Comparison of ENCODE assay signal across 16 cellular contexts in genomic region chr2:36360063-36360462, GRCh38. TPM values are rescaled to one million over a fixed set of nuclear protein-coding genes. Genes with fewer than 3 reads are reported as not detected.
DNase-seq lines count a peak whose midpoint lies in the region; ATAC-seq, FAIRE-seq and TF ChIP-seq lines count a peak whose summit lies in the region.
"Had no signal": no experiment of that assay in that cellular context is flagged by ENCODE, and none has a peak within 500 bp of the region (broad histone marks: within the 10 kb centered on the region; RNA-seq: fewer than 3 reads in every experiment).

No MANE protein-coding gene starts in this region.

- H3K79me1 ChIP-seq in mesenchymal stem cell (replicated peaks; ENCODE audit: low read length, poor library complexity, severe bottlenecking), result no peaks in the 10 kb centered on the region

- no peaks in the 10 kb centered on the region for H3K9me3 Mint-ChIP-seq in chondrocyte (ENCODE audit: low read depth)
- H3K9me3 Mint-ChIP-seq: natural killer cell treated with Interleukin-12 subunit alpha and Interleukin-12 subunit beta and Interleukin-15 and Interleukin-18, amount 100 ng/mL, for 72 hours had no signal

- H3K14ac ChIP-seq in mesenchymal stem cell (ENCODE audit: low read length in 2 of 2), result no peak overlapping the region

- POLR2A ChIA-PET in HepG2 (lab: Yijun Ruan, JAX), result no interaction called here

- peak overlapping the region; percentile 84 for H3K27ac Mint-ChIP-seq in chondrocyte (ENCODE audit: unreplicated experiment)
- H3K27ac Mint-ChIP-seq: natural killer cell treated with Interleukin-12 subunit alpha and Interleukin-12 subunit beta and Interleukin-15 and Interleukin-18, amount 100 ng/mL, for 72 hours had no signal

- H3K4me2 ChIP-seq in HepG2 (ENCODE audit: low read depth, low read length) (peak overlapping the region; percentile 78), mesenchymal stem cell (ENCODE audit: low read length, poor library complexity, severe bottlenecking) (no peak overlapping the region)

- no peak overlapping the region for H2BK15ac ChIP-seq in mesenchymal stem cell (ENCODE audit: low read depth, poor library complexity, severe bottlenecking)

- FAIRE-seq in HepG2 (lab: Jason Lieb, UNC), result no peak

- no peak for ATAC-seq in HepG2
- ATAC-seq in right lobe of liver, result no peak
- no peak for ATAC-seq in aorta (ENCODE audit: low FRiP score)
- no peak for ATAC-seq in left cardiac atrium
- ATAC-seq: left lung; natural killer cell treated with Interleukin-12 subunit alpha and Interleukin-12 subunit beta and Interleukin-15 and Interleukin-18, amount 100 ng/mL, for 72 hours had no signal

- no peak for DNase-seq in HepG2 (ENCODE audit: low spot score)
- DNase-seq in right lobe of liver, result no peak
- no peak for DNase-seq in chondrocyte (ENCODE audit: low spot score)
- no peak for DNase-seq in mesenchymal stem cell
- DNase-seq in aorta, result no peak
- DNase-seq in left cardiac atrium, result no peak
- no peak for DNase-seq in activated CD4-positive, alpha-beta T cell treated with anti-CD3 and anti-CD28 coated beads for 1 hour
- no peak for DNase-seq in occipital lobe (lab: John Stamatoyannopoulos, UW)
- DNase-seq: activated naive CD4-positive, alpha-beta T cell treated with Interleukin-2 at 50 U/mL for 16 hours; central memory CD4-positive, alpha-beta T cell; H7; hippocampal formation; left lung; stimulated activated CD4-positive, alpha-beta T cell treated with anti-CD3 and anti-CD28 coated beads, Interleukin-4, amount 100 ng/mL, for 1 hour had no signal

- in situ Hi-C loops in HepG2 (cut with HindIII; ENCODE audit: extremely low pct_ligation_motif_present, low pct_unique_long_range_greater_than_20kb), result no loop called here

- WGBS in HepG2 (ENCODE audit: low lambda C conversion rate), result 85% methylated on average over 4 of the region's 4 CpGs
- 70% methylated on average over 4 of the region's 4 CpGs for WGBS in right lobe of liver (ENCODE audit: insufficient coverage, low coverage, low lambda C conversion rate, missing lambda C conversion rate)
- 90% methylated on average over 2 of the region's 4 CpGs for WGBS in mesenchymal stem cell
- WGBS in aorta, 2 donors, result 23 to 36% methylated on average over 4 of the region's 4 CpGs

- no peak for TF ChIP-seq POLR2A in HepG2 (IDR thresholded peaks at IDR 0.05; ENCODE audit: insufficient read depth in 1 of 2, low read depth in 2 of 2, low read length in 2 of 2)
- no peak for TF ChIP-seq POLR2A in right lobe of liver (IDR thresholded peaks at IDR 0.05)

- no peak overlapping the region for H4K8ac ChIP-seq in mesenchymal stem cell (ENCODE audit: low read length)

- no peak overlapping the region for H2BK5ac ChIP-seq in mesenchymal stem cell (ENCODE audit: low read depth, low read length, poor library complexity, severe bottlenecking)

- CTCF ChIA-PET in HepG2 (lab: Yijun Ruan, JAX; ENCODE audit: low intra/inter-chr PET ratio, low total read pairs), result no interaction called here

- intact Hi-C loops in HepG2 (cut with micrococcal nuclease; ENCODE audit: unreplicated experiment), result no loop called here
- intact Hi-C loops in right lobe of liver (cut with DNase I), result no loop called here
- intact Hi-C loops in aorta (cut with DNase I), result loop anchor here (5.0 kb wide), 2 partner anchors 52 to 97 kb away; no protein-coding TSS in a partner anchor
- intact Hi-C loops in left cardiac atrium (cut with DNase I), result no loop called here

- BruUV-seq in HepG2 (replicated peaks; lab: Mats Ljungman, UMichigan), result no TSS peak

- peaks cover 67% of the 10 kb centered on the region for H3K4me1 Mint-ChIP-seq in chondrocyte (ENCODE audit: low read depth)

- no peak overlapping the region for H4K91ac ChIP-seq in mesenchymal stem cell (ENCODE audit: low read length)

- peaks cover 90% of the 10 kb centered on the region for H3K79me2 ChIP-seq in HepG2 (ENCODE audit: insufficient read depth, low read length)

- H3K9me3 ChIP-seq in HepG2 (ENCODE audit: low read length), result no peaks in the 10 kb centered on the region
- H3K9me3 ChIP-seq in right lobe of liver, result no peaks in the 10 kb centered on the region
- H3K9me3 ChIP-seq in mesenchymal stem cell (ENCODE audit: control insufficient read depth, low read length), result no peaks in the 10 kb centered on the region
- no peaks in the 10 kb centered on the region for H3K9me3 ChIP-seq in aorta (ENCODE audit: control insufficient read depth, low read length)
- H3K9me3 ChIP-seq: left lung, right atrium auricular region had no signal

- peaks cover 5% of the 10 kb centered on the region for H3K36me3 Mint-ChIP-seq in chondrocyte (ENCODE audit: low read depth)
- H3K36me3 Mint-ChIP-seq: natural killer cell treated with Interleukin-12 subunit alpha and Interleukin-12 subunit beta and Interleukin-15 and Interleukin-18, amount 100 ng/mL, for 72 hours had no signal

- TF ChIP-seq RAD21 in HepG2 (CRISPR knock-in tag; IDR thresholded peaks at IDR 0.05), result no peak

- H3K4me3 ChIP-seq in HepG2 (replicated peaks in 1 of 3; ENCODE audit: insufficient read depth in 1 of 3, low read depth in 2 of 3, low read length in 3 of 3) (no peak overlapping the region; a peak in 1 of 6 replicates), right lobe of liver (no peak overlapping the region), mesenchymal stem cell (ENCODE audit: insufficient read depth in 1 of 2, low read depth in 1 of 2, low read length in 2 of 2) (no peak overlapping the region), aorta (ENCODE audit: low read length in 2 of 2) (peak overlapping the region; percentile 30 to 39)
- H3K4me3 ChIP-seq: left lung, right atrium auricular region had no signal

- no peak overlapping the region for H3K27ac ChIP-seq in HepG2 (ENCODE audit: extremely low read length, insufficient read depth, low read length)
- H3K27ac ChIP-seq in right lobe of liver, result no peak overlapping the region
- peak overlapping the region; percentile 12 for H3K27ac ChIP-seq in mesenchymal stem cell (ENCODE audit: low read length, poor library complexity, severe bottlenecking)
- no peak overlapping the region for H3K27ac ChIP-seq in aorta (ENCODE audit: low read depth in 1 of 2, low read length in 2 of 2)
- H3K27ac ChIP-seq: right atrium auricular region had no signal

- H3K4me1 ChIP-seq in HepG2 (ENCODE audit: insufficient read depth, low read length) (peaks cover 58% of the 10 kb centered on the region), right lobe of liver (peaks cover 0 to 15% (median 4%) of the 10 kb centered on the region in 4 donors), mesenchymal stem cell (ENCODE audit: control insufficient read depth, insufficient read depth, low read depth, low read length) (peaks cover 10% of the 10 kb centered on the region), aorta (ENCODE audit: control insufficient read depth in 1 of 2, insufficient read depth in 2 of 2, low read length in 2 of 2) (peaks cover 4 to 15% of the 10 kb centered on the region in 2 donors)

- TF ChIP-seq EP300 in HepG2 (IDR thresholded peaks at IDR 0.05; ENCODE audit: low read depth in 2 of 2, low read length in 2 of 2) (no peak), HepG2 (CRISPR knock-in tag; IDR thresholded peaks at IDR 0.05; ENCODE audit: borderline replicate concordance) (no peak)

- no peak overlapping the region for H3K23ac ChIP-seq in mesenchymal stem cell (ENCODE audit: low read length in 2 of 2)

- H3K36me3 ChIP-seq in HepG2 (replicated peaks in 1 of 2; ENCODE audit: control insufficient read depth in 1 of 2, insufficient read depth in 2 of 2, low read length in 2 of 2) (no peaks in the 10 kb centered on the region), right lobe of liver (no peaks in the 10 kb centered on the region), mesenchymal stem cell (ENCODE audit: control insufficient read depth in 1 of 2, insufficient read depth in 2 of 2, low read depth in 1 of 2, low read length in 2 of 2) (no peaks in the 10 kb centered on the region), aorta (ENCODE audit: control insufficient read depth in 1 of 2, insufficient read depth in 2 of 2, low read length in 1 of 2) (no peaks in the 10 kb centered on the region)
- H3K36me3 ChIP-seq: left lung, right atrium auricular region had no signal

- no peaks in the 10 kb centered on the region; a peak in 1 of 5 replicates for H3K27me3 ChIP-seq in HepG2 (ENCODE audit: control insufficient read depth in 1 of 2, insufficient read depth in 2 of 2, low read length in 2 of 2)
- H3K27me3 ChIP-seq in right lobe of liver, result peaks cover 0 to 7% of the 10 kb centered on the region in 2 donors
- H3K27me3 ChIP-seq in mesenchymal stem cell (ENCODE audit: control insufficient read depth in 1 of 2, insufficient read depth in 1 of 2, low read length in 2 of 2), result no peaks in the 10 kb centered on the region
- no peaks in the 10 kb centered on the region for H3K27me3 ChIP-seq in aorta (ENCODE audit: control insufficient read depth in 1 of 2, insufficient read depth in 2 of 2, low read length in 1 of 2)
- H3K27me3 ChIP-seq: right atrium auricular region had no signal

- H2AFZ ChIP-seq in HepG2 (ENCODE audit: low read length) (no peak overlapping the region), mesenchymal stem cell (ENCODE audit: low read depth, low read length) (no peak overlapping the region)

- peak overlapping the region in 1 of 2 experiments; percentile 80 for H2BK12ac ChIP-seq in mesenchymal stem cell (ENCODE audit: low read length in 2 of 2)

- H4K20me1 ChIP-seq in HepG2 (ENCODE audit: insufficient read depth, low read length), result peaks cover 68% of the 10 kb centered on the region

- H3K27me3 Mint-ChIP-seq in chondrocyte (ENCODE audit: low read depth), result no peaks in the 10 kb centered on the region

- TF ChIP-seq CTCF in HepG2 (CRISPR knock-in tag; IDR thresholded peaks at IDR 0.05) (no peak), right lobe of liver (IDR thresholded peaks at IDR 0.05) (no peak), chondrocyte (IDR thresholded peaks at IDR 0.05) (no peak)

- H3K9ac ChIP-seq in HepG2 (ENCODE audit: insufficient read depth, low read depth, low read length) (0 out of 2 replicates have a peak overlapping the region, but pooled peaks have one; percentile 10), mesenchymal stem cell (ENCODE audit: low read length) (peak overlapping the region; percentile 90)

- H2AK5ac ChIP-seq in mesenchymal stem cell (ENCODE audit: low read length, severe bottlenecking), result no peak overlapping the region

- peak overlapping the region; percentile 98 for H3K4me3 Mint-ChIP-seq in chondrocyte (ENCODE audit: unreplicated experiment)
- H3K4me3 Mint-ChIP-seq: natural killer cell treated with Interleukin-12 subunit alpha and Interleukin-12 subunit beta and Interleukin-15 and Interleukin-18, amount 100 ng/mL, for 72 hours had no signal

- no peak overlapping the region for H2BK120ac ChIP-seq in mesenchymal stem cell (ENCODE audit: low read depth, low read length)

- no peak overlapping the region for H3K18ac ChIP-seq in mesenchymal stem cell (ENCODE audit: low read depth in 1 of 2, low read length in 2 of 2)

- H3K4ac ChIP-seq in mesenchymal stem cell (ENCODE audit: low read depth in 1 of 2, low read length in 2 of 2), result no peak overlapping the region

RNA-seq across cellular contexts. Expression of gene CRIM1, which starts 4.5 kb away (rescaled TPM):
- total RNA-seq in HepG2 (2016; rRNA removed; fragmentation: Illumina TruSeq; extraction: Trizol), result 21.5 and 39.1 TPM in 2 replicates
- total RNA-seq in HepG2 (2016; cell fraction: cytosol; rRNA removed; fragmentation: Illumina TruSeq; extraction: Trizol; ENCODE audit: low read depth), result 87.0 and 95.7 TPM in 2 replicates
- 19.5 and 37.7 TPM in 2 replicates for total RNA-seq in HepG2 (2016; cell fraction: insoluble cytoplasmic fraction; rRNA removed; fragmentation: Illumina TruSeq; extraction: Trizol)
- total RNA-seq in HepG2 (2016; cell fraction: membrane; rRNA removed; fragmentation: Illumina TruSeq; extraction: Trizol), result 21.6 and 24.0 TPM in 2 replicates
- total RNA-seq in HepG2 (2016; cell fraction: nucleus; rRNA removed; fragmentation: Illumina TruSeq; extraction: Trizol), result 70.5 and 71.4 TPM in 2 replicates
- polyA plus RNA-seq in HepG2 (2011; rRNA removed), result 61.6 and 69.9 TPM in 2 replicates
- polyA plus RNA-seq in HepG2 (2011; cell fraction: cytosol; rRNA removed), result 47.0 and 57.8 TPM in 2 replicates
- polyA plus RNA-seq in HepG2 (2011; cell fraction: nucleus; rRNA removed), result 59.9 and 71.8 TPM in 2 replicates
- 47.6 and 59.6 TPM in 2 replicates for polyA plus RNA-seq in HepG2 (2012)
- 1.1 and 2.4 TPM in 2 replicates for polyA plus RNA-seq in HepG2 (2016; cell fraction: cytosol; fragmentation: Illumina TruSeq; extraction: Trizol; ENCODE audit: low read depth)
- 14.9 and 16.1 TPM in 2 replicates for polyA plus RNA-seq in HepG2 (2016; cell fraction: insoluble cytoplasmic fraction; fragmentation: Illumina TruSeq; extraction: Trizol; ENCODE audit: low read depth)
- 3.8 and 5.1 TPM in 2 replicates for polyA plus RNA-seq in HepG2 (2016; cell fraction: membrane; fragmentation: Illumina TruSeq; extraction: Trizol; ENCODE audit: low read depth)
- polyA plus RNA-seq in HepG2 (2016; cell fraction: nucleus; fragmentation: Illumina TruSeq; extraction: Trizol; ENCODE audit: insufficient read depth, low read depth), result 36.1 and 38.6 TPM in 2 replicates
- polyA minus RNA-seq in HepG2 (2011; rRNA and poly(A)+ RNA removed; ENCODE audit: low replicate concordance), result 452 and 516 TPM in 2 replicates
- polyA minus RNA-seq in HepG2 (2011; cell fraction: cytosol; rRNA and poly(A)+ RNA removed), result 226 and 235 TPM in 2 replicates
- 306 and 348 TPM in 2 replicates for polyA minus RNA-seq in HepG2 (2011; cell fraction: nucleus; rRNA and poly(A)+ RNA removed)
- 10 to 100 TPM in 4 of 6 experiments, 1 to 10 TPM in 2; 4.2 to 30.5 (median 16.7) TPM for total RNA-seq in right lobe of liver
- 99.5 to 194 TPM (median 184 TPM) in 3 replicates for total RNA-seq in chondrocyte
- 70.6 TPM for polyA plus RNA-seq in mesenchymal stem cell (2013, experiment 1 of 2)
- polyA plus RNA-seq in mesenchymal stem cell (2013, experiment 2 of 2), result 70.6 TPM
- 100 to 1,000 TPM; 228 to 727 TPM for total RNA-seq in aorta
- 10 to 100 TPM; 47.3 to 66.2 TPM for polyA plus RNA-seq in aorta
- 100 to 1,000 TPM in 1 of 2 donors, 10 to 100 TPM in 1; 29.6 to 101 TPM for total RNA-seq in left cardiac atrium
- total RNA-seq in occipital lobe, result 105 TPM

Comparison
In these comparisons a context has a peak if more than half of its experiments do, and no peak if none do; other contexts are left out.
1. H3K4me3 ChIP-seq: peak in aorta (2 of 2); none in HepG2 (0 of 3), right lobe of liver (0 of 3) and mesenchymal stem cell (0 of 2).
2. intact Hi-C loops: an anchor here in aorta (5.0 kb wide); none called in HepG2, right lobe of liver and left cardiac atrium.